8 cellular contexts compared by ENCODE assay signal in the genomic region with DNA sequence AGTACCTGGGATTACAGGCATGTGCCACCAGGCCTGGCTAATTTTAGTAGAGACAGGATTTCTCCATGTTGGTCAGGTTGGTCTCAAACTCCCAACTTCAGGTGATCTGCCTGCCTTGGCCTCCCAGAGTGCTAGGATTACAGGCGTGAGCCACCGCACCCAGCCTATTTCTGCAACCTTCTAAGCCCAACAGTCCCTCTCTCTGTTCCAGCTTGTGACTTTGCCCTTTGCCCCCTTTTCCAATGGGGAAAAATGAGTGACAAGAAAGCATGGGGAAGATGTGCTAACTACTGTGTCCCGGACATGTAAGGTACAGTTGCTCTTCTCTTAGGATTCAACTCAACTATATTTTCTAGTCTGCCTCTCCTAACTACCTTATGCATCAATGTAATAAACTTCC. TPM values are rescaled to one million over a fixed set of nuclear protein-coding genes. Genes with fewer than 3 reads are reported as not detected.
DNase-seq lines count a peak whose midpoint lies in the region; ATAC-seq, FAIRE-seq and TF ChIP-seq lines count a peak whose summit lies in the region.
"Not testable (repeated sequence)": the region's sequence is repeated elsewhere in the genome, so short reads cannot be mapped to it uniquely, and the experiment has no call there.

No MANE protein-coding gene starts in this region.

- not testable (repeated sequence) for H4K5ac ChIP-seq in H9 (ENCODE audit: insufficient read length, low read depth, low read length)

- H3K27me3 ChIP-seq in Caco-2 (replicated peaks; ENCODE audit: control insufficient read depth, insufficient read depth, low read length); H9 (ENCODE audit: insufficient read depth, low read length); HepG2 (ENCODE audit: control insufficient read depth in 1 of 2, insufficient read depth in 2 of 2, low read length in 2 of 2); right lobe of liver; neuronal stem cell (ENCODE audit: control insufficient read depth in 3 of 3, insufficient read depth in 3 of 3, low read depth in 1 of 3, low read length in 3 of 3): not testable (repeated sequence)

- H2BK120ac ChIP-seq in H9 (ENCODE audit: low read depth, low read length, poor library complexity, severe bottlenecking); neuronal stem cell (ENCODE audit: low read depth, low read length): not testable (repeated sequence)

- not testable (repeated sequence) for H3K4ac ChIP-seq in H9 (ENCODE audit: low read depth, low read length); neuronal stem cell (ENCODE audit: low read length)

- DNase-seq in Caco-2; H9; WTC11 (ENCODE audit: low spot score); left colon; HepG2 (ENCODE audit: low spot score); right lobe of liver; neuronal stem cell (ENCODE audit: low spot score); progenitor cell of endocrine pancreas (ENCODE audit: low spot score, unreplicated experiment): not testable (repeated sequence)

- H3K36me3 ChIP-seq in Caco-2 (ENCODE audit: control insufficient read depth, insufficient read depth, low read length) = not testable (repeated sequence)
- H3K36me3 ChIP-seq in HepG2 (replicated peaks in 1 of 2; ENCODE audit: control insufficient read depth in 1 of 2, insufficient read depth in 2 of 2, low read length in 2 of 2) (peaks cover 11 to 53% of the 10 kb centered on the region in 2 experiments), right lobe of liver (peaks cover 0 to 28% (median 4%) of the 10 kb centered on the region in 4 donors), neuronal stem cell (replicated peaks in 1 of 2; ENCODE audit: control insufficient read depth in 2 of 2, insufficient read depth in 2 of 2, low read length in 2 of 2) (peaks cover 38 to 74% of the 10 kb centered on the region in 2 donors)

- H3K23ac ChIP-seq in H9 (ENCODE audit: insufficient read length, low read depth, low read length); neuronal stem cell (ENCODE audit: low read depth, low read length, poor library complexity): not testable (repeated sequence)

- CTCF ChIA-PET in Caco-2 (lab: Charles Lee) (interaction anchor here (0.8 kb wide), 1 partner anchor 279 kb away, joined by 8 read pairs; no protein-coding TSS in a partner anchor), WTC11 (lab: Charles Lee) (interaction anchor here (2.5 kb wide), 1 partner anchor 279 kb away, joined by 15 read pairs; no protein-coding TSS in a partner anchor)
- CTCF ChIA-PET in HepG2 (lab: Yijun Ruan, JAX; ENCODE audit: low intra/inter-chr PET ratio, low total read pairs) = not testable (repeated sequence)

- in situ Hi-C loops in HepG2 (cut with HindIII; ENCODE audit: extremely low pct_ligation_motif_present, low pct_unique_long_range_greater_than_20kb) = not testable (repeated sequence)

- not testable (repeated sequence) for H3K9me3 ChIP-seq in Caco-2; H9 (ENCODE audit: control insufficient read depth, low read depth, low read length); HepG2 (ENCODE audit: low read length); right lobe of liver; neuronal stem cell (replicated peaks in 1 of 2; ENCODE audit: control insufficient read depth in 2 of 2, insufficient read depth in 1 of 2, low read depth in 1 of 2, low read length in 2 of 2)

- H3K23me2 ChIP-seq in H9 (ENCODE audit: insufficient read length, low read depth, low read length, poor library complexity, severe bottlenecking) = not testable (repeated sequence)

- H4K91ac ChIP-seq in H9 (ENCODE audit: insufficient read length, low read depth, low read length); neuronal stem cell (ENCODE audit: low read depth, low read length, poor library complexity): not testable (repeated sequence)

- H3K36me3 Mint-ChIP-seq in Caco-2 (ENCODE audit: insufficient read depth, unreplicated experiment) (peaks cover 97% of the 10 kb centered on the region), H9 (ENCODE audit: insufficient read depth in 1 of 3, low read depth in 3 of 3) (peaks cover 22 to 74% (median 64%) of the 10 kb centered on the region in 3 experiments), WTC11 (peaks cover 45% of the 10 kb centered on the region), progenitor cell of endocrine pancreas (ENCODE audit: insufficient read depth) (peaks cover 60% of the 10 kb centered on the region)

- not testable (repeated sequence) for FAIRE-seq in HepG2 (lab: Jason Lieb, UNC)

- TF ChIP-seq EP300 in HepG2 (IDR thresholded peaks at IDR 0.05; ENCODE audit: low read depth in 2 of 2, low read length in 2 of 2); HepG2 (CRISPR knock-in tag; IDR thresholded peaks at IDR 0.05; ENCODE audit: borderline replicate concordance): not testable (repeated sequence)

- not testable (repeated sequence) for H2BK15ac ChIP-seq in H9 (ENCODE audit: low read depth, low read length); neuronal stem cell (ENCODE audit: low read length)

- not testable (repeated sequence) for H3K18ac ChIP-seq in H9 (ENCODE audit: insufficient read length, low read depth, low read length); neuronal stem cell (ENCODE audit: low read length)

- peaks cover 27% of the 10 kb centered on the region; the same call in 1 of the 2 replicates for H3K79me2 ChIP-seq in H9 (ENCODE audit: insufficient read depth, low read length)
- H3K79me2 ChIP-seq in HepG2 (ENCODE audit: insufficient read depth, low read length) = peaks cover 54% of the 10 kb centered on the region

- H3K27me3 Mint-ChIP-seq in Caco-2 (ENCODE audit: insufficient read depth, unreplicated experiment); H9 (ENCODE audit: low read depth); WTC11 (ENCODE audit: low read depth); progenitor cell of endocrine pancreas: not testable (repeated sequence)

- not testable (repeated sequence) for H3K9ac ChIP-seq in H9 (ENCODE audit: extremely low read depth, insufficient read length, low read length); HepG2 (ENCODE audit: insufficient read depth, low read depth, low read length); neuronal stem cell (ENCODE audit: low read depth, low read length, poor library complexity)

- TF ChIP-seq POLR2A in HepG2 (IDR thresholded peaks at IDR 0.05; ENCODE audit: insufficient read depth in 1 of 2, low read depth in 2 of 2, low read length in 2 of 2) = not testable (repeated sequence)
- peak; percentile 19 for TF ChIP-seq POLR2A in right lobe of liver (IDR thresholded peaks at IDR 0.05)

- not testable (repeated sequence) for H4K8ac ChIP-seq in H9 (replicated peaks; ENCODE audit: insufficient read length, low read depth, low read length); neuronal stem cell (ENCODE audit: low read depth, low read length)

- H2AFZ ChIP-seq in H9 (ENCODE audit: low read length); HepG2 (ENCODE audit: low read length); neuronal stem cell (ENCODE audit: low read length): not testable (repeated sequence)

- not testable (repeated sequence) for H3K79me1 ChIP-seq in H9 (ENCODE audit: insufficient read depth, low read depth, low read length, poor library complexity, severe bottlenecking); neuronal stem cell (ENCODE audit: low read depth, low read length)

- not testable (repeated sequence) for H3K4me3 Mint-ChIP-seq in Caco-2 (ENCODE audit: unreplicated experiment); H9; WTC11
- peak overlapping the region; percentile 14 for H3K4me3 Mint-ChIP-seq in progenitor cell of endocrine pancreas (ENCODE audit: low read depth)

- not testable (repeated sequence) for H3K4me3 ChIP-seq in Caco-2 (ENCODE audit: low read depth, low read length); HepG2 (replicated peaks in 1 of 3; ENCODE audit: insufficient read depth in 1 of 3, low read depth in 2 of 3, low read length in 3 of 3); right lobe of liver; neuronal stem cell (ENCODE audit: low read length in 2 of 2)

- H3T11ph ChIP-seq in H9 (ENCODE audit: low read length) = not testable (repeated sequence)

- not testable (repeated sequence) for H2BK5ac ChIP-seq in H9 (ENCODE audit: insufficient read length, low read length); neuronal stem cell (ENCODE audit: low read length)

- not testable (repeated sequence) for TF ChIP-seq CTCF in Caco-2 (IDR thresholded peaks at IDR 0.05; ENCODE audit: insufficient read depth in 1 of 2, low read depth in 1 of 2, low read length in 1 of 2, severe bottlenecking in 1 of 2, unreplicated experiment in 1 of 2); H9 (conservative IDR thresholded peaks at IDR 0.05); WTC11 (IDR thresholded peaks at IDR 0.05); HepG2 (CRISPR knock-in tag; IDR thresholded peaks at IDR 0.05); right lobe of liver (IDR thresholded peaks at IDR 0.05); progenitor cell of endocrine pancreas (IDR thresholded peaks at IDR 0.05; ENCODE audit: unreplicated experiment)

- TF ChIP-seq RAD21 in HepG2 (CRISPR knock-in tag; IDR thresholded peaks at IDR 0.05) = not testable (repeated sequence)

- POLR2A ChIA-PET in Caco-2 (lab: Charles Lee) = not testable (repeated sequence)
- POLR2A ChIA-PET in WTC11 (lab: Charles Lee) = interaction anchor here (0.7 kb wide), 1 partner anchor 140 kb away, joined by 8 read pairs; no protein-coding TSS in a partner anchor
- POLR2A ChIA-PET in HepG2 (lab: Yijun Ruan, JAX) = interaction anchor here (0.8 to 2.3 kb wide), 7 partner anchors 12 to 174 kb away, joined by 3 to 27 read pairs (median 3); no protein-coding TSS in a partner anchor

- not testable (repeated sequence) for H2BK20ac ChIP-seq in H9 (ENCODE audit: low read depth, low read length, poor library complexity, severe bottlenecking)

- H3K27ac ChIP-seq in H9 (ENCODE audit: insufficient read length, low read depth, low read length); HepG2 (ENCODE audit: extremely low read length, insufficient read depth, low read length): not testable (repeated sequence)
- H3K27ac ChIP-seq in right lobe of liver (peak overlapping the region in 1 of 3 donors; percentile 14), neuronal stem cell (replicated peaks; ENCODE audit: low read length) (peak overlapping the region; percentile 23)

- not testable (repeated sequence) for H3K9me3 Mint-ChIP-seq in Caco-2 (ENCODE audit: unreplicated experiment); H9; WTC11; progenitor cell of endocrine pancreas (ENCODE audit: low read depth)

- H3K4me1 Mint-ChIP-seq in Caco-2 (ENCODE audit: low read depth, unreplicated experiment) (peaks cover 39% of the 10 kb centered on the region), H9 (peaks cover 66 to 67% of the 10 kb centered on the region in 2 experiments), WTC11 (peaks cover 60% of the 10 kb centered on the region), progenitor cell of endocrine pancreas (ENCODE audit: low read depth) (peaks cover 59% of the 10 kb centered on the region)

- H3K4me2 ChIP-seq in H9 (ENCODE audit: insufficient read depth, insufficient read length, low read length); HepG2 (ENCODE audit: low read depth, low read length); neuronal stem cell (ENCODE audit: insufficient read depth, low read length, poor library complexity, severe bottlenecking): not testable (repeated sequence)

- intact Hi-C loops in Caco-2 (cut with micrococcal nuclease; ENCODE audit: unreplicated experiment); HepG2 (cut with micrococcal nuclease; ENCODE audit: unreplicated experiment): not testable (repeated sequence)
- intact Hi-C loops in left colon (cut with DNase I, micrococcal nuclease) (loop anchor here in 1 of 2 donors (10.0 kb wide), 1 partner anchor 213 kb away; no protein-coding TSS in a partner anchor), right lobe of liver (cut with DNase I) (loop anchor here in 1 of 2 donors (10.0 kb wide), 1 partner anchor 213 kb away; no protein-coding TSS in a partner anchor)

- not testable (repeated sequence) for H2AK5ac ChIP-seq in H9 (ENCODE audit: insufficient read length, low read length); neuronal stem cell (ENCODE audit: low read depth, low read length)

- not testable (repeated sequence) for H3K56ac ChIP-seq in H9 (ENCODE audit: insufficient read length, low read depth, low read length)

- H3K4me1 ChIP-seq in Caco-2 = peaks cover 42% of the 10 kb centered on the region
- H3K4me1 ChIP-seq in H9 (ENCODE audit: insufficient read depth, low read length) = peaks cover 18% of the 10 kb centered on the region
- H3K4me1 ChIP-seq in HepG2 (ENCODE audit: insufficient read depth, low read length) = peaks cover 55% of the 10 kb centered on the region
- peaks cover 0 to 43% (median 15%) of the 10 kb centered on the region in 4 donors for H3K4me1 ChIP-seq in right lobe of liver
- H3K4me1 ChIP-seq in neuronal stem cell (ENCODE audit: control insufficient read depth in 2 of 2, insufficient read depth in 1 of 2, low read depth in 1 of 2, low read length in 2 of 2) = peaks cover 12 to 18% of the 10 kb centered on the region in 2 donors

- H3K14ac ChIP-seq in H9 (ENCODE audit: insufficient read depth, low read length); neuronal stem cell (ENCODE audit: low read length): not testable (repeated sequence)

- ATAC-seq in WTC11 = not testable (repeated sequence)
- ATAC-seq in left colon = peak; percentile 5
- peak; percentile 5 for ATAC-seq in HepG2
- peak; percentile 13 to 61 (median 28) for ATAC-seq in right lobe of liver

- BruUV-seq in Caco-2 (replicated peaks; lab: Mats Ljungman, UMichigan); HepG2 (replicated peaks; lab: Mats Ljungman, UMichigan): not testable (repeated sequence)

- no CpG with 5 or more reads among the region's 3 CpGs for WGBS in H9 (ENCODE audit: extremely low coverage, insufficient read length, low lambda C conversion rate)
- WGBS in HepG2 (ENCODE audit: low lambda C conversion rate) = 95% methylated on average over 3 of the region's 3 CpGs
- 35% methylated on average over 1 of the region's 3 CpGs for WGBS in right lobe of liver (ENCODE audit: insufficient coverage, low coverage, low lambda C conversion rate, missing lambda C conversion rate)
- WGBS in neuronal stem cell (ENCODE audit: extremely low coverage in 2 of 2, insufficient read length in 2 of 2, insufficient replicate concordance in 1 of 2), 2 donors = no CpG with 5 or more reads among the region's 3 CpGs

- H4K20me1 ChIP-seq in H9 (ENCODE audit: control insufficient read depth, insufficient read depth, insufficient read length) = not testable (repeated sequence)
- peaks cover 54% of the 10 kb centered on the region for H4K20me1 ChIP-seq in HepG2 (ENCODE audit: insufficient read depth, low read length)

- H2BK12ac ChIP-seq in H9 (ENCODE audit: insufficient read length, low read depth, low read length); neuronal stem cell (ENCODE audit: low read length): not testable (repeated sequence)

- H3K27ac Mint-ChIP-seq in Caco-2 (ENCODE audit: unreplicated experiment) (peak overlapping the region; percentile 61), H9 (peak overlapping the region in 2 of 3 experiments; percentile 10 to 79; a peak in 3 of 7 replicates), WTC11 (0 out of 2 replicates have a peak overlapping the region, but pooled peaks have one; percentile 30), progenitor cell of endocrine pancreas (peak overlapping the region; percentile 75)

RNA-seq across cellular contexts. Expression of gene FZD5, which starts 8.3 kb away (rescaled TPM):
- total RNA-seq in Caco-2 (2022) (59.1 and 61.4 TPM in 2 replicates), H9 (2021) (120 and 122 TPM in 2 replicates), WTC11 (2021) (52.8 to 103 TPM (median 53.7 TPM) in 3 replicates), left colon (100 to 1,000 TPM; 109 to 147 TPM), HepG2 (2016; rRNA removed; fragmentation: Illumina TruSeq; extraction: Trizol) (28.9 and 34.3 TPM in 2 replicates), right lobe of liver (10 to 100 TPM; 18.5 to 37.4 (median 29.3) TPM), progenitor cell of endocrine pancreas (238 and 247 TPM in 2 replicates)
- total RNA-seq in HepG2 (2016; cell fraction: cytosol; rRNA removed; fragmentation: Illumina TruSeq; extraction: Trizol; ENCODE audit: low read depth) = 3.1 and 4.0 TPM in 2 replicates
- total RNA-seq in HepG2 (2016; cell fraction: insoluble cytoplasmic fraction; rRNA removed; fragmentation: Illumina TruSeq; extraction: Trizol) = 27.1 and 33.9 TPM in 2 replicates
- 17.9 and 18.6 TPM in 2 replicates for total RNA-seq in HepG2 (2016; cell fraction: membrane; rRNA removed; fragmentation: Illumina TruSeq; extraction: Trizol)
- total RNA-seq in HepG2 (2016; cell fraction: nucleus; rRNA removed; fragmentation: Illumina TruSeq; extraction: Trizol) = 49.9 and 55.0 TPM in 2 replicates
- 25.3 and 29.1 TPM in 2 replicates for polyA plus RNA-seq in HepG2 (2011; rRNA removed)
- 17.7 and 21.9 TPM in 2 replicates for polyA plus RNA-seq in HepG2 (2011; cell fraction: cytosol; rRNA removed)
- polyA plus RNA-seq in HepG2 (2011; cell fraction: nucleus; rRNA removed) = 46.8 and 48.3 TPM in 2 replicates
- 41.5 and 51.6 TPM in 2 replicates for polyA plus RNA-seq in HepG2 (2012)
- polyA plus RNA-seq in HepG2 (2016; cell fraction: cytosol; fragmentation: Illumina TruSeq; extraction: Trizol; ENCODE audit: low read depth) = 1.9 and 2.0 TPM in 2 replicates
- polyA plus RNA-seq in HepG2 (2016; cell fraction: insoluble cytoplasmic fraction; fragmentation: Illumina TruSeq; extraction: Trizol; ENCODE audit: low read depth) = 21.1 and 22.9 TPM in 2 replicates
- polyA plus RNA-seq in HepG2 (2016; cell fraction: membrane; fragmentation: Illumina TruSeq; extraction: Trizol; ENCODE audit: low read depth) = 6.8 and 7.4 TPM in 2 replicates
- 38.4 and 40.1 TPM in 2 replicates for polyA plus RNA-seq in HepG2 (2016; cell fraction: nucleus; fragmentation: Illumina TruSeq; extraction: Trizol; ENCODE audit: insufficient read depth, low read depth)
- 4.3 and 130 TPM in 2 replicates for polyA minus RNA-seq in HepG2 (2011; rRNA and poly(A)+ RNA removed; ENCODE audit: low replicate concordance)
- polyA minus RNA-seq in HepG2 (2011; cell fraction: cytosol; rRNA and poly(A)+ RNA removed) = 61.0 and 69.9 TPM in 2 replicates
- polyA minus RNA-seq in HepG2 (2011; cell fraction: nucleus; rRNA and poly(A)+ RNA removed) = 116 and 135 TPM in 2 replicates
- 267 TPM for polyA plus RNA-seq in neuronal stem cell (2013, experiment 1 of 2)
- 274 TPM for polyA plus RNA-seq in neuronal stem cell (2013, experiment 2 of 2)

RNA-seq across cellular contexts. Expression of gene CCNYL1, which starts 50.0 kb away (rescaled TPM):
- 39.4 and 40.7 TPM in 2 replicates for total RNA-seq in Caco-2 (2022)
- 27.0 and 28.1 TPM in 2 replicates for total RNA-seq in H9 (2021)
- total RNA-seq in WTC11 (2021) = 26.6 to 31.6 TPM (median 28.1 TPM) in 3 replicates
- 10 to 100 TPM; 38.6 to 51.4 TPM for total RNA-seq in left colon
- total RNA-seq in HepG2 (2016; rRNA removed; fragmentation: Illumina TruSeq; extraction: Trizol) = 12.5 and 20.2 TPM in 2 replicates
- total RNA-seq in HepG2 (2016; cell fraction: cytosol; rRNA removed; fragmentation: Illumina TruSeq; extraction: Trizol; ENCODE audit: low read depth) = 27.0 and 29.5 TPM in 2 replicates
- total RNA-seq in HepG2 (2016; cell fraction: insoluble cytoplasmic fraction; rRNA removed; fragmentation: Illumina TruSeq; extraction: Trizol) = 10.0 and 17.8 TPM in 2 replicates
- total RNA-seq in HepG2 (2016; cell fraction: membrane; rRNA removed; fragmentation: Illumina TruSeq; extraction: Trizol) = 33.7 and 38.3 TPM in 2 replicates
- total RNA-seq in HepG2 (2016; cell fraction: nucleus; rRNA removed; fragmentation: Illumina TruSeq; extraction: Trizol) = 16.4 and 19.2 TPM in 2 replicates
- polyA plus RNA-seq in HepG2 (2011; rRNA removed) = 13.8 and 16.2 TPM in 2 replicates
- 6.9 and 11.0 TPM in 2 replicates for polyA plus RNA-seq in HepG2 (2011; cell fraction: cytosol; rRNA removed)
- 9.8 and 10.3 TPM in 2 replicates for polyA plus RNA-seq in HepG2 (2011; cell fraction: nucleus; rRNA removed)
- 17.2 and 21.4 TPM in 2 replicates for polyA plus RNA-seq in HepG2 (2012)
- polyA plus RNA-seq in HepG2 (2016; cell fraction: cytosol; fragmentation: Illumina TruSeq; extraction: Trizol; ENCODE audit: low read depth) = 43.2 and 48.7 TPM in 2 replicates
- 35.4 and 41.7 TPM in 2 replicates for polyA plus RNA-seq in HepG2 (2016; cell fraction: insoluble cytoplasmic fraction; fragmentation: Illumina TruSeq; extraction: Trizol; ENCODE audit: low read depth)
- polyA plus RNA-seq in HepG2 (2016; cell fraction: membrane; fragmentation: Illumina TruSeq; extraction: Trizol; ENCODE audit: low read depth) = 77.8 and 84.1 TPM in 2 replicates
- 34.4 and 39.4 TPM in 2 replicates for polyA plus RNA-seq in HepG2 (2016; cell fraction: nucleus; fragmentation: Illumina TruSeq; extraction: Trizol; ENCODE audit: insufficient read depth, low read depth)
- polyA minus RNA-seq in HepG2 (2011; rRNA and poly(A)+ RNA removed; ENCODE audit: low replicate concordance) = 3.2 and 9.0 TPM in 2 replicates
- polyA minus RNA-seq in HepG2 (2011; cell fraction: cytosol; rRNA and poly(A)+ RNA removed) = 16.2 and 19.4 TPM in 2 replicates
- 19.1 and 23.7 TPM in 2 replicates for polyA minus RNA-seq in HepG2 (2011; cell fraction: nucleus; rRNA and poly(A)+ RNA removed)
- total RNA-seq in right lobe of liver = 10 to 100 TPM in 2 of 6 experiments, 1 to 10 TPM in 4; 7.1 to 11.9 (median 9.4) TPM
- polyA plus RNA-seq in neuronal stem cell (2013, experiment 1 of 2) = 24.1 TPM
- polyA plus RNA-seq in neuronal stem cell (2013, experiment 2 of 2) = 23.5 TPM
- total RNA-seq in progenitor cell of endocrine pancreas = 18.8 and 25.4 TPM in 2 replicates
